7 cellular contexts compared by ENCODE assay signal in genomic region chr2:119703526-119703925, GRCh38.
"Had no signal": no experiment of that assay in that cellular context is flagged by ENCODE, and none has a peak within 500 bp of the region (broad histone marks: within the 10 kb centered on the region; RNA-seq: fewer than 3 reads in every experiment).

No MANE protein-coding gene starts in this region.

- H3K9me3 Mint-ChIP-seq: activated naive CD8-positive, alpha-beta T cell treated with anti-CD3 and anti-CD28 coated beads, Interleukin-2, amount 10 ng/mL, durations not matched to agents 7 days and 5 days; natural killer cell treated with Interleukin-12 subunit alpha and Interleukin-12 subunit beta and Interleukin-15 and Interleukin-18, amount 100 ng/mL, for 72 hours had no signal

- H3K4me3 Mint-ChIP-seq: activated naive CD8-positive, alpha-beta T cell treated with anti-CD3 and anti-CD28 coated beads, Interleukin-2, amount 10 ng/mL, durations not matched to agents 7 days and 5 days had no signal

- H3K4me3 ChIP-seq: body of pancreas, coronary artery, vagina had no signal

- H3K27ac Mint-ChIP-seq: activated T-cell treated with anti-CD3 and anti-CD28 coated beads, Interleukin-2, amount 50 U/mL, for 72 hours had no signal

- H3K9me3 ChIP-seq: body of pancreas, vagina had no signal

- H3K4me1 ChIP-seq: vagina had no signal

- H3K36me3 ChIP-seq: vagina had no signal

- H3K27me3 Mint-ChIP-seq: activated naive CD8-positive, alpha-beta T cell treated with anti-CD3 and anti-CD28 coated beads, Interleukin-2, amount 10 ng/mL, durations not matched to agents 7 days and 5 days had no signal

- H3K27ac ChIP-seq: body of pancreas, coronary artery, vagina, VCaP had no signal

- H3K27me3 ChIP-seq: body of pancreas, vagina had no signal

- H3K36me3 Mint-ChIP-seq: activated naive CD8-positive, alpha-beta T cell treated with anti-CD3 and anti-CD28 coated beads, Interleukin-2, amount 10 ng/mL, durations not matched to agents 7 days and 5 days; natural killer cell treated with Interleukin-12 subunit alpha and Interleukin-12 subunit beta and Interleukin-15 and Interleukin-18, amount 100 ng/mL, for 72 hours had no signal
